8 cellular contexts compared by ENCODE assay signal in the genomic region with DNA sequence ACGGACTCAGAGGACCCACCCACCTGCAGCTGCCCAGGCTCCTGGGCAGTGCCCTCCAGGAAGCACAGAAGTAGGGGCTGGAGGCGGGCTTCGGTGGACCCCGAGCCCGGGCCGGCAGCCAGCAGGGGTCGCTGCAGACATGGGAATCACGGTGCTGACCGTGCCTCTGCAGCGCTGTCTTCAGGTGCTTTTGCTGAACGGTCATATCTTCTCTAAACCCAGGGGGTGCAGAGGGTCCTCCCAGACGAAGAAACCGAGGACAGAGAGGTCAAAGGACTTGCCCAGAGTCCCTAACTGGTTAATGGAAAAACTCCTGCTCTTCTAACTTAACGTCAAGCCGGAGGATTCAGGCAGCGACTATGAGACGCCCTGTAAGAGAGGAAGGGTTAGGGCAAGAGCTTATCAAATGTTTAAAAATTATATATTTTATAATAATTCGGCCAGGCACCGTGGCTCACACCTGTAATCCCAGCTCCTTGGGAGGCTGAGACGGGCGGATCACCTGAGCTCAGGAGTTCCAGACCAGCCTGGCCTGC. TPM values are rescaled to one million over a fixed set of nuclear protein-coding genes. Genes with fewer than 3 reads are reported as not detected.
DNase-seq lines count a peak whose midpoint lies in the region; ATAC-seq and TF ChIP-seq lines count a peak whose summit lies in the region.

No MANE protein-coding gene starts in this region.

- H3K36me3 Mint-ChIP-seq in CD4-positive, alpha-beta T cell (ENCODE audit: low read depth) = no peaks in the 10 kb centered on the region

- H3K4me3 ChIP-seq in lower leg skin (ENCODE audit: low read depth, poor library complexity, severe bottlenecking) = no peak overlapping the region

- no peaks in the 10 kb centered on the region for H3K27me3 Mint-ChIP-seq in CD4-positive, alpha-beta T cell

- DNase-seq in CD4-positive, alpha-beta T cell = peak; percentile 24 to 67 (median 46)
- DNase-seq in NCI-H82 treated with DMSO at 0.1 percent for 48 hours (lab: John Stamatoyannopoulos, UW; ENCODE audit: unreplicated experiment) = peak; percentile 22
- DNase-seq in activated T-helper 1 cell treated with anti-CD3 and anti-CD28 coated beads, Interleukin-2, amount 50 U/mL, for 16 hours (ENCODE audit: low read depth in 1 of 2, low spot score in 1 of 2) = peak; percentile 22 to 26
- DNase-seq in left cardiac atrium = peak; percentile 52
- peak; percentile 71 to 83 for DNase-seq in stimulated activated CD4-positive, alpha-beta T cell treated with anti-CD3 and anti-CD28 coated beads, Interleukin-2, amount 100 ng/mL, for 24 hours
- DNase-seq in lower leg skin (ENCODE audit: low spot score in 2 of 2) = no peak
- no peak for DNase-seq in NCI-H2107 (lab: John Stamatoyannopoulos, UW)

- intact Hi-C loops in CD4-positive, alpha-beta T cell (cut with DNase I, micrococcal nuclease) = no loop called here
- intact Hi-C loops in left cardiac atrium (cut with DNase I) (no loop called here), lower leg skin (cut with DNase I; ENCODE audit: low total_unique reads) (no loop called here)

- ATAC-seq in CD4-positive, alpha-beta T cell (ENCODE audit: poor library complexity) = peak; percentile 55
- ATAC-seq in GM21723 (IDR thresholded peaks at IDR 0.05; ENCODE audit: unreplicated experiment) (peak; percentile 81), left cardiac atrium (peak; percentile 47 to 49)

- POLR2A ChIA-PET in CD4-positive, alpha-beta T cell (lab: Charles Lee) = no interaction called here

- no peak overlapping the region for H3K4me3 Mint-ChIP-seq in CD4-positive, alpha-beta T cell

- H3K9me3 Mint-ChIP-seq in CD4-positive, alpha-beta T cell = no peaks in the 10 kb centered on the region

- no peak overlapping the region for H3K27ac Mint-ChIP-seq in CD4-positive, alpha-beta T cell

- no peaks in the 10 kb centered on the region for H3K9me3 ChIP-seq in CD4-positive, alpha-beta T cell (ENCODE audit: control insufficient read depth, low read length)

- H3K27ac ChIP-seq in CD4-positive, alpha-beta T cell (ENCODE audit: low read depth, low read length) = no peak overlapping the region

- no peaks in the 10 kb centered on the region for H3K4me1 Mint-ChIP-seq in CD4-positive, alpha-beta T cell (ENCODE audit: low read depth)

- no peak for TF ChIP-seq POLR2A in lower leg skin (IDR thresholded peaks at IDR 0.05)

- TF ChIP-seq CTCF in CD4-positive, alpha-beta T cell (IDR thresholded peaks at IDR 0.05) = peak; percentile 62
- no peak for TF ChIP-seq CTCF in lower leg skin (IDR thresholded peaks at IDR 0.05)

- CTCF ChIA-PET in CD4-positive, alpha-beta T cell (lab: Charles Lee) = no interaction called here

- WGBS in lower leg skin, 2 donors = 28 to 36% methylated on average over 21 of the region's 21 CpGs

- no peaks in the 10 kb centered on the region for H3K27me3 ChIP-seq in CD4-positive, alpha-beta T cell (ENCODE audit: control insufficient read depth, insufficient read depth, low read length)

RNA-seq across cellular contexts. Expression of gene LEFTY2, which starts 21.5 kb away (rescaled TPM):
- total RNA-seq in CD4-positive, alpha-beta T cell = not detected
- total RNA-seq in left cardiac atrium = 1 to 10 TPM in 1 of 2 donors, under 1 TPM in 1; 0.34 to 1.2 TPM
- total RNA-seq in lower leg skin = under 1 TPM in 2 of 4 donors, not detected in 2; 0.16 to 0.86 TPM

RNA-seq across cellular contexts. Expression of gene SDE2, which starts 36.6 kb away (rescaled TPM):
- total RNA-seq in CD4-positive, alpha-beta T cell = 10 to 100 TPM; 48.2 to 49.3 TPM
- total RNA-seq in left cardiac atrium (10 to 100 TPM; 11.1 to 18.7 TPM), lower leg skin (10 to 100 TPM; 26.2 to 32.7 (median 30.9) TPM)

RNA-seq across cellular contexts. Expression of gene PYCR2, which starts 38.5 kb away (rescaled TPM):
- total RNA-seq in CD4-positive, alpha-beta T cell = 10 to 100 TPM; 24.1 to 26.2 TPM
- total RNA-seq in left cardiac atrium (10 to 100 TPM; 58.0 to 58.8 TPM), lower leg skin (10 to 100 TPM; 35.4 to 43.1 (median 37.9) TPM)

Comparison
In these comparisons a context has a peak if more than half of its experiments do, and no peak if none do; other contexts are left out.
1. DNase-seq: peak in CD4-positive, alpha-beta T cell (10 of 10), NCI-H82 treated with DMSO at 0.1 percent for 48 hours (single experiment), activated T-helper 1 cell treated with anti-CD3 and anti-CD28 coated beads, Interleukin-2, amount 50 U/mL, for 16 hours (2 of 2), left cardiac atrium (single experiment) and stimulated activated CD4-positive, alpha-beta T cell treated with anti-CD3 and anti-CD28 coated beads, Interleukin-2, amount 100 ng/mL, for 24 hours (2 of 2); none in lower leg skin (0 of 2) and NCI-H2107 (single experiment).
2. Peak in every context shown above with its lines, with median percentiles within 50 percentile points of each other: ATAC-seq.